12 cellular contexts compared by ENCODE assay signal in genomic region chr18:21702602-21703001, GRCh38. TPM values are rescaled to one million over a fixed set of nuclear protein-coding genes. Genes with fewer than 3 reads are reported as not detected.
DNase-seq lines count a peak whose midpoint lies in the region; ATAC-seq and TF ChIP-seq lines count a peak whose summit lies in the region.
"Had no signal": no experiment of that assay in that cellular context is flagged by ENCODE, and none has a peak within 500 bp of the region (broad histone marks: within the 10 kb centered on the region; RNA-seq: fewer than 3 reads in every experiment).

No MANE protein-coding gene starts in this region.

- TF ChIP-seq CTCF in HL-60 (IDR thresholded peaks at IDR 0.05; ENCODE audit: insufficient read depth, low read length), result no peak

- H3K9me3 ChIP-seq in CD4-positive, CD25-positive, alpha-beta regulatory T cell (ENCODE audit: control insufficient read depth in 2 of 2, low read length in 2 of 2), result no peaks in the 10 kb centered on the region
- no peaks in the 10 kb centered on the region for H3K9me3 ChIP-seq in mononuclear cell (ENCODE audit: low read depth, low read length)

- peak overlapping the region; percentile 91 for H3K4me3 ChIP-seq in CD4-positive, CD25-positive, alpha-beta regulatory T cell (ENCODE audit: low read depth, low read length)
- peak overlapping the region; percentile 78 for H3K4me3 ChIP-seq in HL-60 (replicated peaks; ENCODE audit: insufficient read depth, low read length)
- H3K4me3 ChIP-seq in mononuclear cell (ENCODE audit: low read length), result peak overlapping the region; percentile 94

- DNase-seq in CD4-positive, CD25-positive, alpha-beta regulatory T cell, result no peak
- DNase-seq in HL-60 (ENCODE audit: low read depth in 1 of 2, low spot score in 1 of 2) (no peak), C1 segment of cervical spinal cord (lab: John Stamatoyannopoulos, UW) (no peak), substantia nigra (lab: John Stamatoyannopoulos, UW) (no peak), NCI-H1092 treated with DMSO at 0.1 percent for 48 hours (lab: John Stamatoyannopoulos, UW) (no peak)
- DNase-seq in activated naive CD8-positive, alpha-beta T cell treated with anti-CD3 and anti-CD28 coated beads, Interleukin-2, amount 10 ng/mL, durations not matched to agents 7 days and 5 days, result no peak
- DNase-seq: effector CD8-positive, alpha-beta T cell; GOT3; kidney glomerular epithelial cell; NCI-H187 treated with DMSO at 0.1 percent for 48 hours had no signal

- peaks cover 24% of the 10 kb centered on the region for H3K4me1 ChIP-seq in CD4-positive, CD25-positive, alpha-beta regulatory T cell (ENCODE audit: control insufficient read depth, insufficient read depth, low read length, poor library complexity, severe bottlenecking)
- peaks cover 37% of the 10 kb centered on the region for H3K4me1 ChIP-seq in mononuclear cell (ENCODE audit: insufficient read depth, low read length)

- no peak for ATAC-seq in CD4-positive, CD25-positive, alpha-beta regulatory T cell (ENCODE audit: low read depth in 2 of 2)
- no peak for ATAC-seq in activated naive CD8-positive, alpha-beta T cell treated with anti-CD3 and anti-CD28 coated beads, Interleukin-2, amount 10 ng/mL, durations not matched to agents 7 days and 5 days (ENCODE audit: low read depth)
- ATAC-seq in HG03097 (IDR thresholded peaks at IDR 0.05; ENCODE audit: low FRiP score, unreplicated experiment), result no peak

- peaks cover 8% of the 10 kb centered on the region for H3K36me3 Mint-ChIP-seq in CD4-positive, CD25-positive, alpha-beta regulatory T cell
- peaks cover 22% of the 10 kb centered on the region for H3K36me3 Mint-ChIP-seq in activated naive CD8-positive, alpha-beta T cell treated with anti-CD3 and anti-CD28 coated beads, Interleukin-2, amount 10 ng/mL, durations not matched to agents 7 days and 5 days

- H3K27ac ChIP-seq in CD4-positive, CD25-positive, alpha-beta regulatory T cell (ENCODE audit: insufficient read depth, low read length, poor library complexity, severe bottlenecking), result peak overlapping the region; percentile 88
- H3K27ac ChIP-seq in HL-60 (replicated peaks), result no peak overlapping the region
- H3K27ac ChIP-seq in substantia nigra (ENCODE audit: low read depth, low read length, poor library complexity, severe bottlenecking), result no peak overlapping the region

- no peaks in the 10 kb centered on the region for H3K9me3 Mint-ChIP-seq in CD4-positive, CD25-positive, alpha-beta regulatory T cell
- no peaks in the 10 kb centered on the region for H3K9me3 Mint-ChIP-seq in activated naive CD8-positive, alpha-beta T cell treated with anti-CD3 and anti-CD28 coated beads, Interleukin-2, amount 10 ng/mL, durations not matched to agents 7 days and 5 days

- H3K27me3 ChIP-seq in CD4-positive, CD25-positive, alpha-beta regulatory T cell (ENCODE audit: control insufficient read depth, insufficient read depth, low read length), result no peaks in the 10 kb centered on the region
- H3K27me3 ChIP-seq in HL-60 (ENCODE audit: insufficient read depth, poor library complexity, severe bottlenecking) (no peaks in the 10 kb centered on the region), mononuclear cell (ENCODE audit: insufficient read depth, low read length) (no peaks in the 10 kb centered on the region)

- H3K36me3 ChIP-seq in CD4-positive, CD25-positive, alpha-beta regulatory T cell (ENCODE audit: control insufficient read depth, insufficient read depth, low read length), result peaks cover 25% of the 10 kb centered on the region

- peak overlapping the region; percentile 98 to 99 (median 98) for H3K4me3 Mint-ChIP-seq in CD4-positive, CD25-positive, alpha-beta regulatory T cell
- H3K4me3 Mint-ChIP-seq in activated naive CD8-positive, alpha-beta T cell treated with anti-CD3 and anti-CD28 coated beads, Interleukin-2, amount 10 ng/mL, durations not matched to agents 7 days and 5 days, result peak overlapping the region; percentile 98

- peak overlapping the region; percentile 66 to 97 (median 94) for H3K27ac Mint-ChIP-seq in CD4-positive, CD25-positive, alpha-beta regulatory T cell
- H3K27ac Mint-ChIP-seq in activated naive CD8-positive, alpha-beta T cell treated with anti-CD3 and anti-CD28 coated beads, Interleukin-2, amount 10 ng/mL, durations not matched to agents 7 days and 5 days, result peak overlapping the region; percentile 6

- peaks cover 16 to 44% (median 36%) of the 10 kb centered on the region in 4 donors for H3K4me1 Mint-ChIP-seq in CD4-positive, CD25-positive, alpha-beta regulatory T cell
- H3K4me1 Mint-ChIP-seq in activated naive CD8-positive, alpha-beta T cell treated with anti-CD3 and anti-CD28 coated beads, Interleukin-2, amount 10 ng/mL, durations not matched to agents 7 days and 5 days, result peaks cover 23% of the 10 kb centered on the region

- no peaks in the 10 kb centered on the region for H3K27me3 Mint-ChIP-seq in CD4-positive, CD25-positive, alpha-beta regulatory T cell
- H3K27me3 Mint-ChIP-seq in activated naive CD8-positive, alpha-beta T cell treated with anti-CD3 and anti-CD28 coated beads, Interleukin-2, amount 10 ng/mL, durations not matched to agents 7 days and 5 days, result no peaks in the 10 kb centered on the region

- POLR2A ChIA-PET in activated naive CD8-positive, alpha-beta T cell treated with anti-CD3 and anti-CD28 coated beads, Interleukin-2, amount 10 ng/mL, durations not matched to agents 7 days and 5 days (lab: Charles Lee), result interaction anchor here (2.6 kb wide), 1 partner anchor 39 kb away, joined by 64 read pairs; the partner anchor contains the start of gene MIB1

RNA-seq across cellular contexts. Expression of gene ABHD3, which starts 2.0 kb away (rescaled TPM):
- 57.1 TPM for total RNA-seq in CD4-positive, CD25-positive, alpha-beta regulatory T cell
- polyA plus RNA-seq in CD4-positive, CD25-positive, alpha-beta regulatory T cell, result 10 to 100 TPM; 37.7 to 48.7 (median 44.7) TPM
- 10 to 100 TPM; 50.7 to 52.8 TPM for total RNA-seq in activated naive CD8-positive, alpha-beta T cell treated with anti-CD3 and anti-CD28 coated beads, Interleukin-2, amount 10 ng/mL, durations not matched to agents 7 days and 5 days
- 27.3 TPM for total RNA-seq in mononuclear cell

RNA-seq across cellular contexts. Expression of gene MIB1, which starts 38.0 kb away (rescaled TPM):
- total RNA-seq in CD4-positive, CD25-positive, alpha-beta regulatory T cell, result 37.7 TPM
- polyA plus RNA-seq in CD4-positive, CD25-positive, alpha-beta regulatory T cell, result 1 to 10 TPM; 7.3 to 9.9 (median 7.7) TPM
- 10 to 100 TPM; 34.4 to 40.8 TPM for total RNA-seq in activated naive CD8-positive, alpha-beta T cell treated with anti-CD3 and anti-CD28 coated beads, Interleukin-2, amount 10 ng/mL, durations not matched to agents 7 days and 5 days
- total RNA-seq in mononuclear cell, result 24.3 TPM
